In genomic region chr20:20214757-20215275, GRCh38 we compare ENCODE assay signal across 18 cellular contexts.
DNase-seq lines count a peak whose midpoint lies in the region; ATAC-seq and TF ChIP-seq lines count a peak whose summit lies in the region.
"Had no signal": no experiment of that assay in that cellular context is flagged by ENCODE, and none has a peak within 500 bp of the region (broad histone marks: within the 10 kb centered on the region; RNA-seq: fewer than 3 reads in every experiment).

No MANE protein-coding gene starts in this region.

- intact Hi-C loops in natural killer cell (cut with micrococcal nuclease) = loop anchor here (5.0 to 10.0 kb wide), 5 partner anchors 83 to 1708 kb away; partner anchors contain the start of genes INSM1, RALGAPA2 and SEC23B
- intact Hi-C loops in head of caudate nucleus (cut with DNase I) = no loop called here
- intact Hi-C loops in adrenal gland (cut with DNase I) = no loop called here

- no peak for ATAC-seq in natural killer cell
- no peak for ATAC-seq in natural killer cell treated with Interleukin-12 subunit alpha and Interleukin-12 subunit beta and Interleukin-15 and Interleukin-18, amount 100 ng/mL, for 72 hours
- ATAC-seq in HG03460 (IDR thresholded peaks at IDR 0.05; ENCODE audit: unreplicated experiment) = no peak
- ATAC-seq: A549, K562, Panc1 had no signal

- H3K4me3 ChIP-seq in adrenal gland = no peak overlapping the region
- H3K4me3 ChIP-seq: A549, K562, skin epidermis had no signal

- peaks cover 8% of the 10 kb centered on the region for H3K27me3 ChIP-seq in adrenal gland

- no peaks in the 10 kb centered on the region for H3K36me3 ChIP-seq in adrenal gland (replicated peaks in 1 of 2)

- peak overlapping the region; percentile 91 to 96 for H3K27ac Mint-ChIP-seq in natural killer cell
- peak overlapping the region in 1 of 2 donors; percentile 85 for H3K27ac Mint-ChIP-seq in natural killer cell treated with Interleukin-12 subunit alpha and Interleukin-12 subunit beta and Interleukin-15 and Interleukin-18, amount 100 ng/mL, for 72 hours
- no peak overlapping the region for H3K27ac Mint-ChIP-seq in activated T-cell treated with anti-CD3 and anti-CD28 coated beads, Interleukin-2, amount 50 U/mL, for 24 hours
- H3K27ac Mint-ChIP-seq: activated naive CD8-positive, alpha-beta T cell; stimulated activated naive CD8-positive, alpha-beta T cell treated with anti-CD3 and anti-CD28 coated beads, Interleukin-15, Interleukin-2, amounts not matched to agents 100 ng/mL and 50 ng/mL, for 24 hours had no signal

- H3K27me3 Mint-ChIP-seq in natural killer cell (ENCODE audit: low read depth in 2 of 2) = no peaks in the 10 kb centered on the region
- no peaks in the 10 kb centered on the region for H3K27me3 Mint-ChIP-seq in natural killer cell treated with Interleukin-12 subunit alpha and Interleukin-12 subunit beta and Interleukin-15 and Interleukin-18, amount 100 ng/mL, for 72 hours
- H3K27me3 Mint-ChIP-seq in activated T-cell treated with anti-CD3 and anti-CD28 coated beads, Interleukin-2, amount 50 U/mL, for 24 hours = peaks cover 36% of the 10 kb centered on the region

- WGBS in adrenal gland, 4 donors = 50 to 63% (median 55%) methylated on average over 6 to 7 of the region's 7 CpGs

- peaks cover 17% of the 10 kb centered on the region for H3K36me3 Mint-ChIP-seq in natural killer cell
- peaks cover 15% of the 10 kb centered on the region for H3K36me3 Mint-ChIP-seq in natural killer cell treated with Interleukin-12 subunit alpha and Interleukin-12 subunit beta and Interleukin-15 and Interleukin-18, amount 100 ng/mL, for 72 hours
- no peaks in the 10 kb centered on the region for H3K36me3 Mint-ChIP-seq in activated T-cell treated with anti-CD3 and anti-CD28 coated beads, Interleukin-2, amount 50 U/mL, for 24 hours (ENCODE audit: low read depth)
- H3K36me3 Mint-ChIP-seq: activated naive CD8-positive, alpha-beta T cell had no signal

- H3K4me1 ChIP-seq in adrenal gland (replicated peaks in 1 of 2) = no peaks in the 10 kb centered on the region
- H3K4me1 ChIP-seq: A549 had no signal

- DNase-seq in natural killer cell = no peak
- no peak for DNase-seq in natural killer cell treated with Interleukin-12 subunit alpha and Interleukin-12 subunit beta and Interleukin-15 and Interleukin-18, amount 100 ng/mL, for 72 hours (ENCODE audit: low spot score)
- peak; percentile 69 for DNase-seq in NCI-H345 treated with DMSO at 0.1 percent for 48 hours (lab: John Stamatoyannopoulos, UW; ENCODE audit: unreplicated experiment)
- DNase-seq in cerebellum (ENCODE audit: low spot score) = peak; percentile 69
- DNase-seq in head of caudate nucleus = no peak
- DNase-seq in adrenal gland = no peak
- DNase-seq in activated T-cell treated with anti-CD3 and anti-CD28 coated beads, Interleukin-2, amount 50 U/mL, for 24 hours = no peak
- DNase-seq: effector CD8-positive, alpha-beta T cell; GOT3; mesendoderm; occipital lobe had no signal

- no peak overlapping the region for H3K4me3 Mint-ChIP-seq in natural killer cell
- H3K4me3 Mint-ChIP-seq in natural killer cell treated with Interleukin-12 subunit alpha and Interleukin-12 subunit beta and Interleukin-15 and Interleukin-18, amount 100 ng/mL, for 72 hours = no peak overlapping the region
- no peak overlapping the region for H3K4me3 Mint-ChIP-seq in activated T-cell treated with anti-CD3 and anti-CD28 coated beads, Interleukin-2, amount 50 U/mL, for 24 hours
- H3K4me3 Mint-ChIP-seq: activated naive CD8-positive, alpha-beta T cell; stimulated activated naive CD8-positive, alpha-beta T cell treated with anti-CD3 and anti-CD28 coated beads, Interleukin-15, Interleukin-2, amounts not matched to agents 100 ng/mL and 50 ng/mL, for 24 hours had no signal

- TF ChIP-seq CTCF in natural killer cell (IDR thresholded peaks at IDR 0.05) = no peak
- TF ChIP-seq CTCF in adrenal gland (IDR thresholded peaks at IDR 0.05) = no peak

- H3K9me3 Mint-ChIP-seq in natural killer cell = peaks cover 0 to 7% of the 10 kb centered on the region in 2 donors
- H3K9me3 Mint-ChIP-seq in natural killer cell treated with Interleukin-12 subunit alpha and Interleukin-12 subunit beta and Interleukin-15 and Interleukin-18, amount 100 ng/mL, for 72 hours = peaks cover 8% of the 10 kb centered on the region
- H3K9me3 Mint-ChIP-seq in activated T-cell treated with anti-CD3 and anti-CD28 coated beads, Interleukin-2, amount 50 U/mL, for 24 hours = peaks cover 4% of the 10 kb centered on the region

- no peak for TF ChIP-seq POLR2A in adrenal gland (IDR thresholded peaks at IDR 0.05)

- no peak overlapping the region for H3K27ac ChIP-seq in adrenal gland
- H3K27ac ChIP-seq: A549 had no signal

- no peaks in the 10 kb centered on the region for H3K9me3 ChIP-seq in adrenal gland (replicated peaks in 1 of 3)
- H3K9me3 ChIP-seq: A549 had no signal

- peaks cover 55 to 59% of the 10 kb centered on the region in 2 donors for H3K4me1 Mint-ChIP-seq in natural killer cell
- peaks cover 39 to 57% of the 10 kb centered on the region in 2 donors for H3K4me1 Mint-ChIP-seq in natural killer cell treated with Interleukin-12 subunit alpha and Interleukin-12 subunit beta and Interleukin-15 and Interleukin-18, amount 100 ng/mL, for 72 hours (ENCODE audit: low read depth in 2 of 2)
- H3K4me1 Mint-ChIP-seq in activated T-cell treated with anti-CD3 and anti-CD28 coated beads, Interleukin-2, amount 50 U/mL, for 24 hours (ENCODE audit: low read depth) = no peaks in the 10 kb centered on the region

Comparison
In these comparisons a context has a peak if more than half of its experiments do, and no peak if none do; other contexts are left out.
1. DNase-seq: peak in NCI-H345 treated with DMSO at 0.1 percent for 48 hours (single experiment) and cerebellum (single experiment); none in natural killer cell (single experiment), natural killer cell treated with Interleukin-12 subunit alpha and Interleukin-12 subunit beta and Interleukin-15 and Interleukin-18, amount 100 ng/mL, for 72 hours (single experiment), head of caudate nucleus (0 of 42), adrenal gland (0 of 7) and activated T-cell treated with anti-CD3 and anti-CD28 coated beads, Interleukin-2, amount 50 U/mL, for 24 hours (single experiment).